ENCODE assay signal across 1 cellular context in genomic region chr11:71452354-71453020, GRCh38.
TF ChIP-seq lines count a peak whose summit lies in the region.

No MANE protein-coding gene starts in this region.

TF ChIP-seq in GM12878, 131 proteins besides CTCF, POLR2A, EP300 and RAD21 (continues in another document):
- TF ChIP-seq MTA2 (IDR thresholded peaks at IDR 0.05; ENCODE audit: low read depth) (0 out of 2 replicates have a peak, but pooled peaks have one; percentile 36), ZBTB40 (IDR thresholded peaks at IDR 0.05; ENCODE audit: borderline replicate concordance) (peak; percentile 34; the same call in 1 of the 2 replicates), JUND (IDR thresholded peaks at IDR 0.05; ENCODE audit: low read depth, low read length) (no peak), CBFB (IDR thresholded peaks at IDR 0.05; ENCODE audit: low read depth) (no peak), RB1 (IDR thresholded peaks at IDR 0.05; ENCODE audit: borderline replicate concordance) (no peak), ZNF384 (IDR thresholded peaks at IDR 0.05; ENCODE audit: borderline replicate concordance, low read depth, low read length) (no peak), E4F1 (IDR thresholded peaks at IDR 0.05; ENCODE audit: borderline replicate concordance, partially characterized antibody) (peak; percentile 69), RFX5 (IDR thresholded peaks at IDR 0.05; ENCODE audit: low read depth, low read length) (no peak), ASH2L (IDR thresholded peaks at IDR 0.05; ENCODE audit: borderline replicate concordance, low read depth) (no peak), USF1 (IDR thresholded peaks at IDR 0.05; ENCODE audit: borderline replicate concordance, extremely low read length, insufficient read depth, low read depth, low read length) (peak; percentile 17), FOS (IDR thresholded peaks at IDR 0.05; ENCODE audit: borderline replicate concordance, extremely low read depth, insufficient read length) (no peak), PRDM15 (CRISPR knock-in tag; IDR thresholded peaks at IDR 0.05) (no peak), SRF (IDR thresholded peaks at IDR 0.05; ENCODE audit: low read depth in 2 of 2, low read length in 2 of 2) (no peak), IKZF1 (conservative IDR thresholded peaks at IDR 0.05) (0 out of 2 replicates have a peak, but pooled peaks have one; percentile 25), ZBTB33 (IDR thresholded peaks at IDR 0.05) (no peak), PML (IDR thresholded peaks at IDR 0.05; ENCODE audit: low read length) (0 out of 2 replicates have a peak, but pooled peaks have one; percentile 20), CREB1 (IDR thresholded peaks at IDR 0.05; ENCODE audit: low read depth) (no peak), GATAD2B (conservative IDR thresholded peaks at IDR 0.05; ENCODE audit: low read depth) (no peak), PAX5 (IDR thresholded peaks at IDR 0.05; ENCODE audit: borderline replicate concordance, low read depth, low read length) (no peak), HDAC6 (IDR thresholded peaks at IDR 0.05; ENCODE audit: unreplicated experiment) (no peak), SMAD5 (IDR thresholded peaks at IDR 0.05; ENCODE audit: low read depth) (no peak), DPF2 (IDR thresholded peaks at IDR 0.05) (0 out of 2 replicates have a peak, but pooled peaks have one; percentile 34), ZNF217 (IDR thresholded peaks at IDR 0.05) (no peak), LARP7 (IDR thresholded peaks at IDR 0.05) (no peak), TCF7 (IDR thresholded peaks at IDR 0.05; ENCODE audit: borderline replicate concordance) (no peak), MLLT1 (IDR thresholded peaks at IDR 0.05) (peak; percentile 79), CHD4 (IDR thresholded peaks at IDR 0.05) (no peak), GABPA (IDR thresholded peaks at IDR 0.05; ENCODE audit: low read depth) (no peak), MAX (IDR thresholded peaks at IDR 0.05; ENCODE audit: low read depth, low read length) (no peak), TBL1XR1 (IDR thresholded peaks at IDR 0.05; ENCODE audit: low read depth, low read length) (no peak), IKZF2 (IDR thresholded peaks at IDR 0.05) (0 out of 4 replicates have a peak, but pooled peaks of 1 of the 2 experiments have one; percentile 24), ZNF24 (IDR thresholded peaks at IDR 0.05) (0 out of 2 replicates have a peak, but pooled peaks have one; percentile 21), MEF2B (IDR thresholded peaks at IDR 0.05; ENCODE audit: partially characterized antibody, poor library complexity, severe bottlenecking) (peak; percentile 13), MYC (IDR thresholded peaks at IDR 0.05; ENCODE audit: insufficient read depth, insufficient read length, insufficient replicate concordance, low read length, severe bottlenecking) (no peak), YBX1 (IDR thresholded peaks at IDR 0.05) (no peak), RAD51 (IDR thresholded peaks at IDR 0.05) (no peak), NR2F1 (conservative IDR thresholded peaks at IDR 0.05) (no peak), NKRF (conservative IDR thresholded peaks at IDR 0.05) (peak; percentile 67; the same call in 1 of the 2 replicates), ZBED1 (IDR thresholded peaks at IDR 0.05; ENCODE audit: borderline replicate concordance) (no peak), ELK1 (IDR thresholded peaks at IDR 0.05; ENCODE audit: low read depth, low read length) (no peak)
